1 cellular context compared by ENCODE assay signal in genomic region chr1:243505986-243506689, GRCh38.
TF ChIP-seq lines count a peak whose summit lies in the region.

No MANE protein-coding gene starts in this region.

TF ChIP-seq in HepG2, 621 proteins besides CTCF, POLR2A, EP300 and RAD21 (continued from another document and continues in another):
- no peak for TF ChIP-seq ZNF407 (CRISPR knock-in tag; IDR thresholded peaks at IDR 0.05; ENCODE audit: not compliant biosample characterization)
- TF ChIP-seq ZNF557 (CRISPR knock-in tag; IDR thresholded peaks at IDR 0.05), result 0 out of 2 replicates have a peak, but pooled peaks have one; percentile 72
- peak; percentile 40; the same call in 1 of the 2 replicates for TF ChIP-seq HNF1A (IDR thresholded peaks at IDR 0.05; ENCODE audit: low read depth)
- TF ChIP-seq HNF1A (CRISPR knock-in tag; IDR thresholded peaks at IDR 0.05; ENCODE audit: borderline replicate concordance), result no peak
- 0 out of 2 replicates have a peak, but pooled peaks have one; percentile 35 for TF ChIP-seq ZBTB21 (CRISPR knock-in tag; IDR thresholded peaks at IDR 0.05)
- peak; percentile 61; the same call in 1 of the 2 replicates for TF ChIP-seq ZNF746 (CRISPR knock-in tag; IDR thresholded peaks at IDR 0.05)
- no peak for TF ChIP-seq TBP (CRISPR knock-in tag; IDR thresholded peaks at IDR 0.05)
- peak; percentile 75 for TF ChIP-seq ZBTB25 (CRISPR knock-in tag; IDR thresholded peaks at IDR 0.05)
- TF ChIP-seq PRDM10 (CRISPR knock-in tag; IDR thresholded peaks at IDR 0.05; ENCODE audit: low read depth), result peak; percentile 45; the same call in 1 of the 2 replicates
- TF ChIP-seq ZC3H13 (CRISPR knock-in tag; IDR thresholded peaks at IDR 0.05), result peak; percentile 47; the same call in 1 of the 2 replicates
- TF ChIP-seq ZNF639 (CRISPR knock-in tag; conservative IDR thresholded peaks at IDR 0.05), result no peak
- no peak for TF ChIP-seq HDAC6 (IDR thresholded peaks at IDR 0.05; ENCODE audit: low read depth, low read length)
- TF ChIP-seq ZHX1 (CRISPR knock-in tag; IDR thresholded peaks at IDR 0.05; ENCODE audit: low read depth), result peak; percentile 66; the same call in 1 of the 2 replicates
- TF ChIP-seq ZGPAT (CRISPR knock-in tag; IDR thresholded peaks at IDR 0.05), result peak; percentile 83
- no peak for TF ChIP-seq TIGD3 (CRISPR knock-in tag; IDR thresholded peaks at IDR 0.05; ENCODE audit: borderline replicate concordance)
- TF ChIP-seq MXD3 (CRISPR knock-in tag; IDR thresholded peaks at IDR 0.05), result peak; percentile 72; the same call in 1 of the 2 replicates
- no peak for TF ChIP-seq ZFP36L2 (CRISPR knock-in tag; IDR thresholded peaks at IDR 0.05)
- peak; percentile 38; the same call in 1 of the 2 replicates for TF ChIP-seq ZNF749 (CRISPR knock-in tag; IDR thresholded peaks at IDR 0.05; ENCODE audit: borderline replicate concordance)
- TF ChIP-seq TRAFD1 (CRISPR knock-in tag; IDR thresholded peaks at IDR 0.05; ENCODE audit: borderline replicate concordance), result no peak; the same call in 1 of the 2 replicates
